ENCODE assay signal across 1 cellular context in the genomic region with DNA sequence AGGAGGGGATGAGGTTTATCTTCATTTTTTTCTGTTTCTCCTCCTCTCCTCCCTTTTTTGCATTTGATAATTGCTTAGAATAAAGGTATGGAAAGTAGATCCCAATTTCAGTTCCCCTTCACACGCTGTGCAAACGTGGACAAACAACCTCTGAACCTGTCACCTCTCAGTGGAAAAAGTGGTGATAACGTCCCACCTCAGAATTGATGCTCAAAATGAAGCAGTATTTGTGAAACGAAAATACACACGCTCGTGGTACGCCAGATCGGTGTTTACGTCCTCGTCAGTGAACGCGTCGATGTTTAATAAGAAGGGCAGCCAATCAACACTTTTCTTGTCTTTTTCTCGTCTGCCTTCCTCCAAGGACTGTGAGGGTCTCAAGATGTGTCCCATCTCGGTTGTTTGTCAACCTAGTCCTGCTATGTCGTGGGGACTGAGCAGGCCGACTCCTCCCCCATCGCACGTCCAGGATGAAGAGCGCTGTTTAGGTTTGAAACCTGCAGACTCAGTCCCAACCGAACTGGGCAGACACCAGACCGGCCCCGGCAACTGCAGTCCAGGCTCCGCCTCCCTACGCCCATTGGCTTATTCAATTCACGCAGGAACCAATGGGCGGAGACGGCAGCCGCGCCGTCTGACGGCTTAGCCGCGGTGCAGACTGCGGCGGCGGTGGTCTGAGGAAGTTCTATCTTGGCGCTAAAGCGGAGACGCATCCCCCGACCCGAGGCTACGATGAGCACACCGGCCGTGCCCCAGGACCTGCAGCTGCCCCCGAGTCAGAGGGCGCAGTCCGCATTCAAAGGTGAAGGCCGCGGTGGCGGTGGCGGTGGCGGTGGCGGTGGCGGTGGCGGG.
A peak's percentile ranks its signal among the peaks of the same experiment; 100 is the strongest.
TF ChIP-seq lines count a peak whose summit lies in the region.

A gene with protein sequence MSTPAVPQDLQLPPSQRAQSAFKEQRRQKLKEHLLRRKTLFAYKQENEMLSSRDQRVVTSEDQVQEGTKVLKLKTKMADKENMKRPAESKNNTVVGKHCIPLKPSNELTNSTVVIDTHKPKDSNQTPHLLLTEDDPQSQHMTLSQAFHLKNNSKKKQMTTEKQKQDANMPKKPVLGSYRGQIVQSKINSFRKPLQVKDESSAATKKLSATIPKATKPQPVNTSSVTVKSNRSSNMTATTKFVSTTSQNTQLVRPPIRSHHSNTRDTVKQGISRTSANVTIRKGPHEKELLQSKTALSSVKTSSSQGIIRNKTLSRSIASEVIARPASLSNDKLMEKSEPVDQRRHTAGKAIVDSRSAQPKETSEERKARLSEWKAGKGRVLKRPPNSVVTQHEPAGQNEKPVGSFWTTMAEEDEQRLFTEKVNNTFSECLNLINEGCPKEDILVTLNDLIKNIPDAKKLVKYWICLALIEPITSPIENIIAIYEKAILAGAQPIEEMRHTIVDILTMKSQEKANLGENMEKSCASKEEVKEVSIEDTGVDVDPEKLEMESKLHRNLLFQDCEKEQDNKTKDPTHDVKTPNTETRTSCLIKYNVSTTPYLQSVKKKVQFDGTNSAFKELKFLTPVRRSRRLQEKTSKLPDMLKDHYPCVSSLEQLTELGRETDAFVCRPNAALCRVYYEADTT (plus strand): TSS at position 654 of the 852 bp plus-strand sequence. CDS start 79 bp downstream, at position 733.

TF ChIP-seq in GM12878, 131 proteins besides CTCF, POLR2A, EP300 and RAD21 (continued from another document and continues in another):
- TF ChIP-seq ZNF274 (IDR thresholded peaks at IDR 0.05; ENCODE audit: insufficient read depth, insufficient read length) (no peak), CEBPB (IDR thresholded peaks at IDR 0.05; ENCODE audit: borderline replicate concordance in 1 of 2, low read depth in 2 of 2, low read length in 2 of 2) (no peak), WRNIP1 (IDR thresholded peaks at IDR 0.05; ENCODE audit: borderline replicate concordance, low read depth, low read length) (0 out of 2 replicates have a peak, but pooled peaks have one; percentile 77), MXI1 (IDR thresholded peaks at IDR 0.05; ENCODE audit: low read depth, low read length) (no peak; the same call in none of the 2 replicates), BRCA1 (IDR thresholded peaks at IDR 0.05; ENCODE audit: low read depth, low read length) (no peak), NR2C2 (IDR thresholded peaks at IDR 0.05; ENCODE audit: borderline replicate concordance, control insufficient read depth, insufficient read length, low read depth) (no peak), RAD51 (IDR thresholded peaks at IDR 0.05) (peak; percentile 52; the same call in 1 of the 2 replicates), BMI1 (IDR thresholded peaks at IDR 0.05; ENCODE audit: borderline replicate concordance) (0 out of 2 replicates have a peak, but pooled peaks have one; percentile 66), POLR2AphosphoS5 (IDR thresholded peaks at IDR 0.05; ENCODE audit: low read length) (peak; percentile 77), CHD2 (IDR thresholded peaks at IDR 0.05; ENCODE audit: borderline replicate concordance, low read depth, low read length) (peak; percentile 56; the same call in 1 of the 2 replicates), TCF7 (IDR thresholded peaks at IDR 0.05; ENCODE audit: borderline replicate concordance) (no peak), ZNF217 (IDR thresholded peaks at IDR 0.05) (no peak), NFIC (IDR thresholded peaks at IDR 0.05; ENCODE audit: low read depth, low read length) (0 out of 2 replicates have a peak, but pooled peaks have one; percentile 50), PAX5 (IDR thresholded peaks at IDR 0.05; ENCODE audit: borderline replicate concordance, low read depth, low read length) (no peak), TCF12 (IDR thresholded peaks at IDR 0.05; ENCODE audit: low read depth, low read length) (0 out of 2 replicates have a peak, but pooled peaks have one; percentile 18), SIN3A (IDR thresholded peaks at IDR 0.05; ENCODE audit: low read depth, low read length) (no peak), PAX8 (IDR thresholded peaks at IDR 0.05) (peak; percentile 79; the same call in 1 of the 2 replicates), IRF4 (IDR thresholded peaks at IDR 0.05; ENCODE audit: low read depth, low read length) (no peak), SMARCA5 (IDR thresholded peaks at IDR 0.05) (peak; percentile 39; the same call in 1 of the 2 replicates), CBX5 (IDR thresholded peaks at IDR 0.05; ENCODE audit: low read depth) (no peak), EGR1 (IDR thresholded peaks at IDR 0.05; ENCODE audit: borderline replicate concordance in 1 of 2, low read depth in 2 of 2, low read length in 2 of 2) (peak in 1 of 2 experiments; percentile 7; a peak in 1 of 3 replicates), SMAD5 (IDR thresholded peaks at IDR 0.05; ENCODE audit: low read depth) (0 out of 2 replicates have a peak, but pooled peaks have one; percentile 58), CBFB (IDR thresholded peaks at IDR 0.05; ENCODE audit: low read depth) (peak; percentile 76), RB1 (IDR thresholded peaks at IDR 0.05; ENCODE audit: borderline replicate concordance) (no peak), RFX5 (IDR thresholded peaks at IDR 0.05; ENCODE audit: low read depth, low read length) (peak; percentile 95), SP1 (IDR thresholded peaks at IDR 0.05; ENCODE audit: low read depth, low read length) (peak; percentile 88), ZZZ3 (IDR thresholded peaks at IDR 0.05; ENCODE audit: control insufficient read depth, insufficient read length, low read depth) (no peak), POU2F2 (IDR thresholded peaks at IDR 0.05; ENCODE audit: borderline replicate concordance, low read depth, low read length) (peak; percentile 60; the same call in 2 of the 3 replicates), GATAD2B (conservative IDR thresholded peaks at IDR 0.05; ENCODE audit: low read depth) (no peak), STAT3 (IDR thresholded peaks at IDR 0.05; ENCODE audit: low read depth, low read length) (no peak)
- TF ChIP-seq, protein P1, sequence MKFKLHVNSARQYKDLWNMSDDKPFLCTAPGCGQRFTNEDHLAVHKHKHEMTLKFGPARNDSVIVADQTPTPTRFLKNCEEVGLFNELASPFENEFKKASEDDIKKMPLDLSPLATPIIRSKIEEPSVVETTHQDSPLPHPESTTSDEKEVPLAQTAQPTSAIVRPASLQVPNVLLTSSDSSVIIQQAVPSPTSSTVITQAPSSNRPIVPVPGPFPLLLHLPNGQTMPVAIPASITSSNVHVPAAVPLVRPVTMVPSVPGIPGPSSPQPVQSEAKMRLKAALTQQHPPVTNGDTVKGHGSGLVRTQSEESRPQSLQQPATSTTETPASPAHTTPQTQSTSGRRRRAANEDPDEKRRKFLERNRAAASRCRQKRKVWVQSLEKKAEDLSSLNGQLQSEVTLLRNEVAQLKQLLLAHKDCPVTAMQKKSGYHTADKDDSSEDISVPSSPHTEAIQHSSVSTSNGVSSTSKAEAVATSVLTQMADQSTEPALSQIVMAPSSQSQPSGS (IDR thresholded peaks at IDR 0.05; ENCODE audit: low read length), result no peak; the same call in 1 of the 2 replicates
- TF ChIP-seq, protein P2, sequence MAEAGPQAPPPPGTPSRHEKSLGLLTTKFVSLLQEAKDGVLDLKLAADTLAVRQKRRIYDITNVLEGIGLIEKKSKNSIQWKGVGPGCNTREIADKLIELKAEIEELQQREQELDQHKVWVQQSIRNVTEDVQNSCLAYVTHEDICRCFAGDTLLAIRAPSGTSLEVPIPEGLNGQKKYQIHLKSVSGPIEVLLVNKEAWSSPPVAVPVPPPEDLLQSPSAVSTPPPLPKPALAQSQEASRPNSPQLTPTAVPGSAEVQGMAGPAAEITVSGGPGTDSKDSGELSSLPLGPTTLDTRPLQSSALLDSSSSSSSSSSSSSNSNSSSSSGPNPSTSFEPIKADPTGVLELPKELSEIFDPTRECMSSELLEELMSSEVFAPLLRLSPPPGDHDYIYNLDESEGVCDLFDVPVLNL (IDR thresholded peaks at IDR 0.05; ENCODE audit: low read depth, low read length), result peak; percentile 93
- TF ChIP-seq, protein P3, sequence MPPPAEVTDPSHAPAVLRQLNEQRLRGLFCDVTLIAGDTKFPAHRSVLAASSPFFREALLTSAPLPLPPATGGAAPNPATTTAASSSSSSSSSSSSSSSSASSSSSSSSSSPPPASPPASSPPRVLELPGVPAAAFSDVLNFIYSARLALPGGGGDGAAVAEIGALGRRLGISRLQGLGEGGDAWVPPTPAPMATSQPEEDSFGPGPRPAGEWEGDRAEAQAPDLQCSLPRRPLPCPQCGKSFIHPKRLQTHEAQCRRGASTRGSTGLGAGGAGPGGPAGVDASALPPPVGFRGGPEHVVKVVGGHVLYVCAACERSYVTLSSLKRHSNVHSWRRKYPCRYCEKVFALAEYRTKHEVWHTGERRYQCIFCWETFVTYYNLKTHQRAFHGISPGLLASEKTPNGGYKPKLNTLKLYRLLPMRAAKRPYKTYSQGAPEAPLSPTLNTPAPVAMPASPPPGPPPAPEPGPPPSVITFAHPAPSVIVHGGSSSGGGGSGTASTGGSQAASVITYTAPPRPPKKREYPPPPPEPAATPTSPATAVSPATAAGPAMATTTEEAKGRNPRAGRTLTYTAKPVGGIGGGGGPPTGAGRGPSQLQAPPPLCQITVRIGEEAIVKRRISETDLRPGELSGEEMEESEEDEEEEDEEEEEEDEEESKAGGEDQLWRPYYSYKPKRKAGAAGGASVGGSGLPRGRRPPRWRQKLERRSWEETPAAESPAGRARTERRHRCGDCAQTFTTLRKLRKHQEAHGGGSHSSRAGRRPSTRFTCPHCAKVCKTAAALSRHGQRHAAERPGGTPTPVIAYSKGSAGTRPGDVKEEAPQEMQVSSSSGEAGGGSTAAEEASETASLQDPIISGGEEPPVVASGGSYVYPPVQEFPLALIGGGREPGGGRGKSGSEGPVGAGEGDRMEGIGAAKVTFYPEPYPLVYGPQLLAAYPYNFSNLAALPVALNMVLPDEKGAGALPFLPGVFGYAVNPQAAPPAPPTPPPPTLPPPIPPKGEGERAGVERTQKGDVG (CRISPR knock-in tag; IDR thresholded peaks at IDR 0.05), result no peak
- TF ChIP-seq, protein P4, sequence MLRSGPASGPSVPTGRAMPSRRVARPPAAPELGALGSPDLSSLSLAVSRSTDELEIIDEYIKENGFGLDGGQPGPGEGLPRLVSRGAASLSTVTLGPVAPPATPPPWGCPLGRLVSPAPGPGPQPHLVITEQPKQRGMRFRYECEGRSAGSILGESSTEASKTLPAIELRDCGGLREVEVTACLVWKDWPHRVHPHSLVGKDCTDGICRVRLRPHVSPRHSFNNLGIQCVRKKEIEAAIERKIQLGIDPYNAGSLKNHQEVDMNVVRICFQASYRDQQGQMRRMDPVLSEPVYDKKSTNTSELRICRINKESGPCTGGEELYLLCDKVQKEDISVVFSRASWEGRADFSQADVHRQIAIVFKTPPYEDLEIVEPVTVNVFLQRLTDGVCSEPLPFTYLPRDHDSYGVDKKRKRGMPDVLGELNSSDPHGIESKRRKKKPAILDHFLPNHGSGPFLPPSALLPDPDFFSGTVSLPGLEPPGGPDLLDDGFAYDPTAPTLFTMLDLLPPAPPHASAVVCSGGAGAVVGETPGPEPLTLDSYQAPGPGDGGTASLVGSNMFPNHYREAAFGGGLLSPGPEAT (IDR thresholded peaks at IDR 0.05; ENCODE audit: low read depth), result peak; percentile 80; the same call in 1 of the 2 replicates
- TF ChIP-seq, protein P5, sequence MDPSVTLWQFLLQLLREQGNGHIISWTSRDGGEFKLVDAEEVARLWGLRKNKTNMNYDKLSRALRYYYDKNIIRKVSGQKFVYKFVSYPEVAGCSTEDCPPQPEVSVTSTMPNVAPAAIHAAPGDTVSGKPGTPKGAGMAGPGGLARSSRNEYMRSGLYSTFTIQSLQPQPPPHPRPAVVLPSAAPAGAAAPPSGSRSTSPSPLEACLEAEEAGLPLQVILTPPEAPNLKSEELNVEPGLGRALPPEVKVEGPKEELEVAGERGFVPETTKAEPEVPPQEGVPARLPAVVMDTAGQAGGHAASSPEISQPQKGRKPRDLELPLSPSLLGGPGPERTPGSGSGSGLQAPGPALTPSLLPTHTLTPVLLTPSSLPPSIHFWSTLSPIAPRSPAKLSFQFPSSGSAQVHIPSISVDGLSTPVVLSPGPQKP (IDR thresholded peaks at IDR 0.05; ENCODE audit: low read depth, low read length), result no peak
- TF ChIP-seq, protein P6, sequence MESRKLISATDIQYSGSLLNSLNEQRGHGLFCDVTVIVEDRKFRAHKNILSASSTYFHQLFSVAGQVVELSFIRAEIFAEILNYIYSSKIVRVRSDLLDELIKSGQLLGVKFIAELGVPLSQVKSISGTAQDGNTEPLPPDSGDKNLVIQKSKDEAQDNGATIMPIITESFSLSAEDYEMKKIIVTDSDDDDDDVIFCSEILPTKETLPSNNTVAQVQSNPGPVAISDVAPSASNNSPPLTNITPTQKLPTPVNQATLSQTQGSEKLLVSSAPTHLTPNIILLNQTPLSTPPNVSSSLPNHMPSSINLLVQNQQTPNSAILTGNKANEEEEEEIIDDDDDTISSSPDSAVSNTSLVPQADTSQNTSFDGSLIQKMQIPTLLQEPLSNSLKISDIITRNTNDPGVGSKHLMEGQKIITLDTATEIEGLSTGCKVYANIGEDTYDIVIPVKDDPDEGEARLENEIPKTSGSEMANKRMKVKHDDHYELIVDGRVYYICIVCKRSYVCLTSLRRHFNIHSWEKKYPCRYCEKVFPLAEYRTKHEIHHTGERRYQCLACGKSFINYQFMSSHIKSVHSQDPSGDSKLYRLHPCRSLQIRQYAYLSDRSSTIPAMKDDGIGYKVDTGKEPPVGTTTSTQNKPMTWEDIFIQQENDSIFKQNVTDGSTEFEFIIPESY (IDR thresholded peaks at IDR 0.05), result no peak
- TF ChIP-seq, protein P7, sequence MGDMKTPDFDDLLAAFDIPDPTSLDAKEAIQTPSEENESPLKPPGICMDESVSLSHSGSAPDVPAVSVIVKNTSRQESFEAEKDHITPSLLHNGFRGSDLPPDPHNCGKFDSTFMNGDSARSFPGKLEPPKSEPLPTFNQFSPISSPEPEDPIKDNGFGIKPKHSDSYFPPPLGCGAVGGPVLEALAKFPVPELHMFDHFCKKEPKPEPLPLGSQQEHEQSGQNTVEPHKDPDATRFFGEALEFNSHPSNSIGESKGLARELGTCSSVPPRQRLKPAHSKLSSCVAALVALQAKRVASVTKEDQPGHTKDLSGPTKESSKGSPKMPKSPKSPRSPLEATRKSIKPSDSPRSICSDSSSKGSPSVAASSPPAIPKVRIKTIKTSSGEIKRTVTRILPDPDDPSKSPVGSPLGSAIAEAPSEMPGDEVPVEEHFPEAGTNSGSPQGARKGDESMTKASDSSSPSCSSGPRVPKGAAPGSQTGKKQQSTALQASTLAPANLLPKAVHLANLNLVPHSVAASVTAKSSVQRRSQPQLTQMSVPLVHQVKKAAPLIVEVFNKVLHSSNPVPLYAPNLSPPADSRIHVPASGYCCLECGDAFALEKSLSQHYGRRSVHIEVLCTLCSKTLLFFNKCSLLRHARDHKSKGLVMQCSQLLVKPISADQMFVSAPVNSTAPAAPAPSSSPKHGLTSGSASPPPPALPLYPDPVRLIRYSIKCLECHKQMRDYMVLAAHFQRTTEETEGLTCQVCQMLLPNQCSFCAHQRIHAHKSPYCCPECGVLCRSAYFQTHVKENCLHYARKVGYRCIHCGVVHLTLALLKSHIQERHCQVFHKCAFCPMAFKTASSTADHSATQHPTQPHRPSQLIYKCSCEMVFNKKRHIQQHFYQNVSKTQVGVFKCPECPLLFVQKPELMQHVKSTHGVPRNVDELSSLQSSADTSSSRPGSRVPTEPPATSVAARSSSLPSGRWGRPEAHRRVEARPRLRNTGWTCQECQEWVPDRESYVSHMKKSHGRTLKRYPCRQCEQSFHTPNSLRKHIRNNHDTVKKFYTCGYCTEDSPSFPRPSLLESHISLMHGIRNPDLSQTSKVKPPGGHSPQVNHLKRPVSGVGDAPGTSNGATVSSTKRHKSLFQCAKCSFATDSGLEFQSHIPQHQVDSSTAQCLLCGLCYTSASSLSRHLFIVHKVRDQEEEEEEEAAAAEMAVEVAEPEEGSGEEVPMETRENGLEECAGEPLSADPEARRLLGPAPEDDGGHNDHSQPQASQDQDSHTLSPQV (IDR thresholded peaks at IDR 0.05), result no peak
